Comparison of ENCODE assay signal across 15 cellular contexts in genomic region chr15:45646220-45646619, GRCh38. TPM values are rescaled to one million over a fixed set of nuclear protein-coding genes. Genes with fewer than 3 reads are reported as not detected.
DNase-seq lines count a peak whose midpoint lies in the region; ATAC-seq, FAIRE-seq and TF ChIP-seq lines count a peak whose summit lies in the region.
"Had no signal": no experiment of that assay in that cellular context is flagged by ENCODE, and none has a peak within 500 bp of the region (broad histone marks: within the 10 kb centered on the region; RNA-seq: fewer than 3 reads in every experiment).

No MANE protein-coding gene starts in this region.

- peaks cover 31% of the 10 kb centered on the region for H3K36me3 Mint-ChIP-seq in activated CD8-positive, alpha-beta memory T cell treated with anti-CD3 and anti-CD28 coated beads, Interleukin-2, amount 10 ng/mL, durations not matched to agents 7 days and 5 days
- H3K36me3 Mint-ChIP-seq in effector memory CD8-positive, alpha-beta T cell (ENCODE audit: insufficient read depth), result peaks cover 5% of the 10 kb centered on the region

- peak overlapping the region; percentile 67 for H3K4me2 ChIP-seq in keratinocyte (ENCODE audit: control insufficient read depth, extremely low read depth, insufficient read depth, low read depth, low read length)

- peak overlapping the region; percentile 13 for H3K27ac Mint-ChIP-seq in activated CD8-positive, alpha-beta memory T cell treated with anti-CD3 and anti-CD28 coated beads, Interleukin-2, amount 10 ng/mL, durations not matched to agents 7 days and 5 days
- no peak overlapping the region for H3K27ac Mint-ChIP-seq in effector memory CD8-positive, alpha-beta T cell
- H3K27ac Mint-ChIP-seq: activated naive CD4-positive, alpha-beta T cell treated with anti-CD3 and anti-CD28 coated beads, Interleukin-2, amount 10 ng/mL, durations not matched to agents 7 days and 5 days had no signal

- H3K4me3 ChIP-seq in astrocyte of the spinal cord (ENCODE audit: low read depth, low read length) (no peak overlapping the region), keratinocyte (ENCODE audit: control insufficient read depth in 2 of 3, extremely low read depth in 1 of 3, insufficient read depth in 2 of 3, low read depth in 1 of 3, low read length in 3 of 3) (no peak overlapping the region), transverse colon (no peak overlapping the region), H7 (ENCODE audit: insufficient read depth, low read depth, low read length) (no peak overlapping the region)

- H3K4me3 Mint-ChIP-seq in activated CD8-positive, alpha-beta memory T cell treated with anti-CD3 and anti-CD28 coated beads, Interleukin-2, amount 10 ng/mL, durations not matched to agents 7 days and 5 days, result no peak overlapping the region
- H3K4me3 Mint-ChIP-seq in effector memory CD8-positive, alpha-beta T cell, result peak overlapping the region in 1 of 2 donors; percentile 50
- H3K4me3 Mint-ChIP-seq: activated naive CD4-positive, alpha-beta T cell treated with anti-CD3 and anti-CD28 coated beads, Interleukin-2, amount 10 ng/mL, durations not matched to agents 7 days and 5 days had no signal

- no peaks in the 10 kb centered on the region for H3K27me3 Mint-ChIP-seq in activated CD8-positive, alpha-beta memory T cell treated with anti-CD3 and anti-CD28 coated beads, Interleukin-2, amount 10 ng/mL, durations not matched to agents 7 days and 5 days
- H3K27me3 Mint-ChIP-seq in effector memory CD8-positive, alpha-beta T cell, result no peaks in the 10 kb centered on the region
- H3K27me3 Mint-ChIP-seq: activated naive CD4-positive, alpha-beta T cell treated with anti-CD3 and anti-CD28 coated beads, Interleukin-2, amount 10 ng/mL, durations not matched to agents 7 days and 5 days had no signal

- no peak overlapping the region for H2AFZ ChIP-seq in keratinocyte (ENCODE audit: control insufficient read depth, low read length)

- H4K20me1 ChIP-seq in keratinocyte (ENCODE audit: control insufficient read depth, extremely low read depth, insufficient read depth, low read length), result no peaks in the 10 kb centered on the region

- no peak for DNase-seq in activated CD8-positive, alpha-beta memory T cell treated with anti-CD3 and anti-CD28 coated beads, Interleukin-2, amount 10 ng/mL, durations not matched to agents 7 days and 5 days
- no peak for DNase-seq in activated CD8-positive, alpha-beta memory T cell treated with anti-CD3 and anti-CD28 coated beads for 24 hours
- DNase-seq in astrocyte of the spinal cord (ENCODE audit: low read depth, low spot score) (peak; percentile 16), keratinocyte (ENCODE audit: low read depth, low spot score) (no peak), transverse colon (no peak), AG20443 (ENCODE audit: low spot score) (no peak), H7 (no peak)
- no peak for DNase-seq in effector memory CD8-positive, alpha-beta T cell
- DNase-seq: activated naive CD4-positive, alpha-beta T cell treated with anti-CD3 and anti-CD28 coated beads, Interleukin-2, amount 10 ng/mL, durations not matched to agents 7 days and 5 days; cerebellar nuclear complex; NCI-H446; T-helper 2 cell; trophoblast cell had no signal

- no peaks in the 10 kb centered on the region for H3K9me3 Mint-ChIP-seq in activated CD8-positive, alpha-beta memory T cell treated with anti-CD3 and anti-CD28 coated beads, Interleukin-2, amount 10 ng/mL, durations not matched to agents 7 days and 5 days (ENCODE audit: low read depth)
- no peaks in the 10 kb centered on the region for H3K9me3 Mint-ChIP-seq in effector memory CD8-positive, alpha-beta T cell

- H3K36me3 ChIP-seq in keratinocyte (ENCODE audit: control insufficient read depth in 2 of 2, extremely low read depth in 1 of 2, insufficient read depth in 2 of 2, low read length in 2 of 2), result peaks cover 1 to 4% of the 10 kb centered on the region in 2 experiments
- no peaks in the 10 kb centered on the region for H3K36me3 ChIP-seq in transverse colon
- H3K36me3 ChIP-seq in H7 (replicated peaks; ENCODE audit: control insufficient read depth, insufficient read depth, low read length), result no peaks in the 10 kb centered on the region

- WGBS in transverse colon (ENCODE audit: low coverage in 1 of 2), 2 donors, result 39 to 40% methylated on average over 2 to 3 of the region's 3 CpGs

- TF ChIP-seq CTCF in astrocyte of the spinal cord (IDR thresholded peaks at IDR 0.05; ENCODE audit: low read depth, low read length) (no peak), keratinocyte (optimal IDR thresholded peaks at IDR 0.05 in 1 of 3, IDR thresholded peaks at IDR 0.05 in 1 of 3, conservative IDR thresholded peaks at IDR 0.05 in 1 of 3; ENCODE audit: extremely low read depth in 1 of 3, insufficient read depth in 2 of 3, low read length in 3 of 3) (no peak), transverse colon (IDR thresholded peaks at IDR 0.05) (no peak)

- TF ChIP-seq EP300 in transverse colon (IDR thresholded peaks at IDR 0.05; ENCODE audit: low read depth), result no peak

- ATAC-seq in activated CD8-positive, alpha-beta memory T cell treated with anti-CD3 and anti-CD28 coated beads, Interleukin-2, amount 10 ng/mL, durations not matched to agents 7 days and 5 days, result no peak
- ATAC-seq in effector memory CD8-positive, alpha-beta T cell (replicated peaks), result no peak

- peaks cover 3% of the 10 kb centered on the region for H3K9me1 ChIP-seq in keratinocyte (ENCODE audit: control insufficient read depth, extremely low read depth, insufficient read depth, low read length)

- CTCF ChIA-PET in activated CD8-positive, alpha-beta memory T cell treated with anti-CD3 and anti-CD28 coated beads, Interleukin-2, amount 10 ng/mL, durations not matched to agents 7 days and 5 days (lab: Charles Lee), result interaction anchor here (1.0 to 1.8 kb wide), 3 partner anchors 11 to 13 kb away, joined by 4 to 5 read pairs (median 4); partner anchors contain the start of gene SQOR

- H3K9ac ChIP-seq in keratinocyte (ENCODE audit: control insufficient read depth, extremely low read depth, insufficient read depth, low read length), result peak overlapping the region; percentile 40

- peaks cover 52% of the 10 kb centered on the region for H3K4me1 ChIP-seq in keratinocyte (ENCODE audit: control insufficient read depth, extremely low read depth, insufficient read depth, low read length)
- peaks cover 73 to 92% (median 86%) of the 10 kb centered on the region in 4 donors for H3K4me1 ChIP-seq in transverse colon

- H3K27ac ChIP-seq in keratinocyte (ENCODE audit: control insufficient read depth, insufficient read depth, low read length), result peak overlapping the region; percentile 82
- peak overlapping the region; percentile 96 to 97 (median 96) for H3K27ac ChIP-seq in transverse colon

- peak; percentile 75 for FAIRE-seq in keratinocyte (lab: Jason Lieb, UNC)
- FAIRE-seq: islet of Langerhans had no signal

- no peak for TF ChIP-seq POLR2A in transverse colon (IDR thresholded peaks at IDR 0.05)

- no peaks in the 10 kb centered on the region for H3K9me3 ChIP-seq in keratinocyte (ENCODE audit: control insufficient read depth, low read depth, low read length)
- no peaks in the 10 kb centered on the region for H3K9me3 ChIP-seq in transverse colon

- intact Hi-C loops in transverse colon (cut with DNase I; ENCODE audit: low total_unique reads), result no loop called here

- peaks cover 65% of the 10 kb centered on the region for H3K79me2 ChIP-seq in keratinocyte (ENCODE audit: control insufficient read depth, insufficient read depth, low read length)

- H3K4me1 Mint-ChIP-seq in activated CD8-positive, alpha-beta memory T cell treated with anti-CD3 and anti-CD28 coated beads, Interleukin-2, amount 10 ng/mL, durations not matched to agents 7 days and 5 days, result peaks cover 63% of the 10 kb centered on the region
- peaks cover 47 to 61% of the 10 kb centered on the region in 2 donors for H3K4me1 Mint-ChIP-seq in effector memory CD8-positive, alpha-beta T cell (ENCODE audit: low read depth in 2 of 2)

- dilution Hi-C loops in keratinocyte (cut with MboI; ENCODE audit: extremely low pct_ligation_motif_present, low sequenced_read_pairs), result no loop called here

- H3K27me3 ChIP-seq in keratinocyte (ENCODE audit: control insufficient read depth, extremely low read depth, insufficient read depth, low read length), result no peaks in the 10 kb centered on the region
- H3K27me3 ChIP-seq in transverse colon, result no peaks in the 10 kb centered on the region
- no peaks in the 10 kb centered on the region for H3K27me3 ChIP-seq in H7 (ENCODE audit: control insufficient read depth, insufficient read depth, low read length)

- in situ Hi-C loops in astrocyte of the spinal cord (cut with HindIII; ENCODE audit: low sequenced_read_pairs), result no loop called here
- in situ Hi-C loops in transverse colon (cut with MboI; ENCODE audit: low pct_ligation_motif_present in 1 of 4, low pct_unique_long_range_greater_than_20kb in 1 of 4, low sequenced_read_pairs in 3 of 4), result no loop called here

RNA-seq across cellular contexts. Expression of gene SQOR, which starts 11.4 kb away (rescaled TPM):
- 10 to 100 TPM; 79.8 to 86.4 TPM for total RNA-seq in activated CD8-positive, alpha-beta memory T cell treated with anti-CD3 and anti-CD28 coated beads, Interleukin-2, amount 10 ng/mL, durations not matched to agents 7 days and 5 days
- polyA plus RNA-seq in keratinocyte, result 117 to 140 TPM (median 124 TPM) in 3 replicates
- polyA plus RNA-seq in keratinocyte (2011; ENCODE audit: low read depth), result 152 TPM
- 107 and 149 TPM in 2 replicates for polyA plus RNA-seq in keratinocyte (2011; cell fraction: cytosol; rRNA removed)
- polyA plus RNA-seq in keratinocyte (2011; cell fraction: nucleus; rRNA removed), result 92.0 and 98.4 TPM in 2 replicates
- 72.9 and 89.8 TPM in 2 replicates for polyA plus RNA-seq in keratinocyte (2012; ENCODE audit: low replicate concordance)
- polyA minus RNA-seq in keratinocyte, result 57.3 to 116 TPM (median 95.8 TPM) in 3 replicates
- polyA minus RNA-seq in keratinocyte (2011; cell fraction: cytosol; rRNA and poly(A)+ RNA removed), result 92.5 TPM
- polyA minus RNA-seq in keratinocyte (2011; cell fraction: nucleus; rRNA and poly(A)+ RNA removed), result 47.6 and 69.2 TPM in 2 replicates
- 100 to 1,000 TPM; 106 to 377 (median 281) TPM for total RNA-seq in transverse colon
- 1.5 and 2.2 TPM in 2 replicates for total RNA-seq in H7 (2014; rRNA removed; shearing (Covaris generic))
- polyA plus RNA-seq: neural cell had no signal

RNA-seq across cellular contexts. Expression of gene BLOC1S6, which starts 59.0 kb away (rescaled TPM):
- 10 to 100 TPM; 33.6 to 35.7 TPM for total RNA-seq in activated CD8-positive, alpha-beta memory T cell treated with anti-CD3 and anti-CD28 coated beads, Interleukin-2, amount 10 ng/mL, durations not matched to agents 7 days and 5 days
- polyA plus RNA-seq in keratinocyte, result 9.4 to 15.5 TPM (median 10.9 TPM) in 3 replicates
- 34.1 TPM for polyA plus RNA-seq in keratinocyte (2011; ENCODE audit: low read depth)
- polyA plus RNA-seq in keratinocyte (2011; cell fraction: cytosol; rRNA removed), result 12.8 and 15.1 TPM in 2 replicates
- 8.5 and 9.9 TPM in 2 replicates for polyA plus RNA-seq in keratinocyte (2011; cell fraction: nucleus; rRNA removed)
- 23.4 and 23.9 TPM in 2 replicates for polyA plus RNA-seq in keratinocyte (2012; ENCODE audit: low replicate concordance)
- polyA minus RNA-seq in keratinocyte, result 4.8 to 11.2 TPM (median 10.6 TPM) in 3 replicates
- 25.1 TPM for polyA minus RNA-seq in keratinocyte (2011; cell fraction: cytosol; rRNA and poly(A)+ RNA removed)
- polyA minus RNA-seq in keratinocyte (2011; cell fraction: nucleus; rRNA and poly(A)+ RNA removed), result 5.2 and 8.1 TPM in 2 replicates
- 10 to 100 TPM in 3 of 4 donors, 1 to 10 TPM in 1; 6.7 to 35.4 (median 23.8) TPM for total RNA-seq in transverse colon
- 34.8 and 40.1 TPM in 2 replicates for total RNA-seq in H7 (2014; rRNA removed; shearing (Covaris generic))

Comparison
In these comparisons a context has a peak if more than half of its experiments do, and no peak if none do; other contexts are left out.
1. RNA of gene SQOR, which starts 11.4 kb away (total RNA-seq): 106 to 377 TPM in transverse colon and 79.8 to 86.4 TPM in activated CD8-positive, alpha-beta memory T cell treated with anti-CD3 and anti-CD28 coated beads, Interleukin-2, amount 10 ng/mL, durations not matched to agents 7 days and 5 days; 1.5 to 2.2 TPM in H7; every median in the first group is over 10 times any median in the second.